ENCODE assay signal across 1 cellular context in genomic region chr15:75649848-75650247, GRCh38.
TF ChIP-seq lines count a peak whose summit lies in the region.

No MANE protein-coding gene starts in this region.

TF ChIP-seq in GM23338, 12 proteins besides CTCF, POLR2A, EP300 and RAD21 (continued from another document):
- TF ChIP-seq ZNF462 (CRISPR knock-in tag; IDR thresholded peaks at IDR 0.05), result no peak
- no peak for TF ChIP-seq ZNF331 (CRISPR knock-in tag; IDR thresholded peaks at IDR 0.05; ENCODE audit: low read depth)
- no peak for TF ChIP-seq CREB1 (CRISPR knock-in tag; IDR thresholded peaks at IDR 0.05; ENCODE audit: low read depth)
- TF ChIP-seq NANOG (IDR thresholded peaks at IDR 0.05; ENCODE audit: borderline replicate concordance), result no peak
- no peak for TF ChIP-seq REST (IDR thresholded peaks at IDR 0.05; ENCODE audit: unreplicated experiment)
- TF ChIP-seq STAT1 (IDR thresholded peaks at IDR 0.05; ENCODE audit: unreplicated experiment), result no peak
- TF ChIP-seq ZNF114 (CRISPR knock-in tag; IDR thresholded peaks at IDR 0.05), result no peak
- no peak for TF ChIP-seq POLR2AphosphoS5 (IDR thresholded peaks at IDR 0.05; ENCODE audit: low read depth)
- no peak for TF ChIP-seq EZH2phosphoT487 (IDR thresholded peaks at IDR 0.05; ENCODE audit: unreplicated experiment)
- TF ChIP-seq JUNB (IDR thresholded peaks at IDR 0.05; ENCODE audit: unreplicated experiment), result no peak
